27 cellular contexts compared by ENCODE assay signal in the genomic region with DNA sequence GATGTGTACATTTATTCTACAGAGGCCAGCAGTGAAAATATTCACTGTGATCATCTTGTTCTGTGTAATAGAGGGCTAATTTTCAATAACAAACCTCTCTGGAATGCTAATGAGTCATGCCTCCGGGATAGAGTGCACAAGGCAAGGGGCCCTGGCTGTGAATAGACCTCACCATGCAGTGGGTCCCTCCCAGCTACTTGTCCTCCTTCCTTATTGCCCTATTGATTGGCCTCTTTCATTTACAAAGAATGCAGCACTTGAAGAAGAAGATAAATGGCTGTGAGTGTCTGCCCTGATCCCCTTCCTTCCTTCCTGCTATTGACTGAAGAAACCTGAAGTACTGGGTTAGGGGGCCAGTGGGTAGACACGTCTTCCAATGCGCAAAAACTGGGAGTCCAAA.
DNase-seq lines count a peak whose midpoint lies in the region; ATAC-seq and TF ChIP-seq lines count a peak whose summit lies in the region.
"Had no signal": no experiment of that assay in that cellular context is flagged by ENCODE, and none has a peak within 500 bp of the region (broad histone marks: within the 10 kb centered on the region; RNA-seq: fewer than 3 reads in every experiment).

No MANE protein-coding gene starts in this region.

- no peak overlapping the region for H3K18ac ChIP-seq in neuronal stem cell (ENCODE audit: low read length)

- TF ChIP-seq POLR2A in esophagus muscularis mucosa (IDR thresholded peaks at IDR 0.05; ENCODE audit: low read depth) (no peak), erythroblast (IDR thresholded peaks at IDR 0.05; ENCODE audit: low read length) (no peak)

- H3K27ac Mint-ChIP-seq in natural killer cell: no peak overlapping the region
- H3K27ac Mint-ChIP-seq: activated CD4-positive, alpha-beta memory T cell treated with anti-CD3 and anti-CD28 coated beads, Interleukin-2, amount 10 ng/mL, durations not matched to agents 7 days and 5 days; activated naive CD8-positive, alpha-beta T cell treated with anti-CD3 and anti-CD28 coated beads, Interleukin-2, amount 10 ng/mL, durations not matched to agents 7 days and 5 days had no signal

- H3K36me3 ChIP-seq in esophagus muscularis mucosa (no peaks in the 10 kb centered on the region), neuronal stem cell (replicated peaks in 1 of 2; ENCODE audit: control insufficient read depth in 2 of 2, insufficient read depth in 2 of 2, low read length in 2 of 2) (no peaks in the 10 kb centered on the region)
- H3K36me3 ChIP-seq: heart left ventricle, left lung, upper lobe of left lung had no signal

- H3K9me3 ChIP-seq in esophagus muscularis mucosa (no peaks in the 10 kb centered on the region), neuronal stem cell (replicated peaks in 1 of 2; ENCODE audit: control insufficient read depth in 2 of 2, insufficient read depth in 1 of 2, low read depth in 1 of 2, low read length in 2 of 2) (no peaks in the 10 kb centered on the region)
- H3K9me3 ChIP-seq: heart left ventricle, left lung, psoas muscle, upper lobe of left lung had no signal

- no peaks in the 10 kb centered on the region for H3K27me3 Mint-ChIP-seq in natural killer cell (ENCODE audit: low read depth in 2 of 2)
- H3K27me3 Mint-ChIP-seq: activated CD4-positive, alpha-beta memory T cell treated with anti-CD3 and anti-CD28 coated beads, Interleukin-2, amount 10 ng/mL, durations not matched to agents 7 days and 5 days; activated naive CD8-positive, alpha-beta T cell treated with anti-CD3 and anti-CD28 coated beads, Interleukin-2, amount 10 ng/mL, durations not matched to agents 7 days and 5 days had no signal

- no peak overlapping the region for H3K4me3 Mint-ChIP-seq in natural killer cell
- H3K4me3 Mint-ChIP-seq: activated CD4-positive, alpha-beta memory T cell treated with anti-CD3 and anti-CD28 coated beads, Interleukin-2, amount 10 ng/mL, durations not matched to agents 7 days and 5 days; activated naive CD8-positive, alpha-beta T cell treated with anti-CD3 and anti-CD28 coated beads, Interleukin-2, amount 10 ng/mL, durations not matched to agents 7 days and 5 days had no signal

- no peak overlapping the region for H3K23ac ChIP-seq in neuronal stem cell (ENCODE audit: low read depth, low read length, poor library complexity)

- DNase-seq in ELF-1 (ENCODE audit: low read depth, low spot score): peak; percentile 2
- DNase-seq in RKO (ENCODE audit: low spot score): peak; percentile 12
- peak; percentile 81 for DNase-seq in esophagus muscularis mucosa (ENCODE audit: extremely low spot score)
- no peak for DNase-seq in neuronal stem cell (ENCODE audit: low spot score)
- DNase-seq in erythroblast (lab: John Stamatoyannopoulos, UW): no peak
- no peak for DNase-seq in posterior vena cava (ENCODE audit: low spot score)
- DNase-seq in natural killer cell: no peak
- no peak for DNase-seq in dorsolateral prefrontal cortex
- DNase-seq: activated CD4-positive, alpha-beta memory T cell treated with anti-CD3 and anti-CD28 coated beads, Interleukin-2, amount 10 ng/mL, durations not matched to agents 7 days and 5 days; activated CD4-positive, CD25-positive, alpha-beta regulatory T cell; activated naive CD8-positive, alpha-beta T cell treated with anti-CD3 and anti-CD28 coated beads, Interleukin-2, amount 10 ng/mL, durations not matched to agents 7 days and 5 days; COR-L47; effector CD4-positive, alpha-beta T cell; H7; heart left ventricle; Karpas-422; left lung; MV-4-11; NCI-H1694; NCI-H226; NCI-H774; psoas muscle; stimulated activated CD4-positive, alpha-beta T cell treated with anti-CD3 and anti-CD28 coated beads, Interleukin-1b, Interleukin-23, amount 100 ng/mL, for 48 hours; T1000; upper lobe of left lung had no signal

- H3K27me3 ChIP-seq in esophagus muscularis mucosa: peaks cover 0 to 6% (median 0%) of the 10 kb centered on the region in 4 donors
- H3K27me3 ChIP-seq in neuronal stem cell (ENCODE audit: control insufficient read depth in 3 of 3, insufficient read depth in 3 of 3, low read depth in 1 of 3, low read length in 3 of 3): peaks cover 0 to 12% (median 0%) of the 10 kb centered on the region in 3 experiments
- H3K27me3 ChIP-seq in dorsolateral prefrontal cortex: peaks cover 0 to 26% (median 0%) of the 10 kb centered on the region in 45 donors
- H3K27me3 ChIP-seq: heart left ventricle, left lung, upper lobe of left lung had no signal

- TF ChIP-seq CTCF in esophagus muscularis mucosa (IDR thresholded peaks at IDR 0.05): no peak
- TF ChIP-seq CTCF in natural killer cell (IDR thresholded peaks at IDR 0.05): no peak
- no peak for TF ChIP-seq CTCF in dorsolateral prefrontal cortex (IDR thresholded peaks at IDR 0.05 in 54 of 56, conservative IDR thresholded peaks at IDR 0.05 in 2 of 56; ENCODE audit: low read depth in 1 of 56, partially characterized antibody in 56 of 56)

- H2BK120ac ChIP-seq in neuronal stem cell (ENCODE audit: low read depth, low read length): no peak overlapping the region

- H3K27ac ChIP-seq in esophagus muscularis mucosa (replicated peaks in 1 of 4) (no peak overlapping the region), neuronal stem cell (replicated peaks; ENCODE audit: low read length) (peak overlapping the region; percentile 7), dorsolateral prefrontal cortex (no peak overlapping the region)
- H3K27ac ChIP-seq: epithelial cell of prostate, heart left ventricle, left lung, psoas muscle, upper lobe of left lung had no signal

- no peak for TF ChIP-seq EP300 in esophagus muscularis mucosa (IDR thresholded peaks at IDR 0.05)

- no peak overlapping the region for H2BK5ac ChIP-seq in neuronal stem cell (ENCODE audit: low read length)

- no peak overlapping the region for H3K14ac ChIP-seq in neuronal stem cell (ENCODE audit: low read length)

- no peaks in the 10 kb centered on the region for H3K4me1 ChIP-seq in esophagus muscularis mucosa
- peaks cover 0 to 12% of the 10 kb centered on the region in 2 donors for H3K4me1 ChIP-seq in neuronal stem cell (ENCODE audit: control insufficient read depth in 2 of 2, insufficient read depth in 1 of 2, low read depth in 1 of 2, low read length in 2 of 2)
- H3K4me1 ChIP-seq: heart left ventricle, left lung, psoas muscle, upper lobe of left lung had no signal

- H3K9me3 Mint-ChIP-seq in natural killer cell: peaks cover 0 to 7% of the 10 kb centered on the region in 2 donors
- H3K9me3 Mint-ChIP-seq: activated CD4-positive, alpha-beta memory T cell treated with anti-CD3 and anti-CD28 coated beads, Interleukin-2, amount 10 ng/mL, durations not matched to agents 7 days and 5 days; activated naive CD8-positive, alpha-beta T cell treated with anti-CD3 and anti-CD28 coated beads, Interleukin-2, amount 10 ng/mL, durations not matched to agents 7 days and 5 days had no signal

- H3K4me2 ChIP-seq in neuronal stem cell (ENCODE audit: insufficient read depth, low read length, poor library complexity, severe bottlenecking): no peak overlapping the region

- no peaks in the 10 kb centered on the region for H3K36me3 Mint-ChIP-seq in natural killer cell
- H3K36me3 Mint-ChIP-seq: activated naive CD8-positive, alpha-beta T cell treated with anti-CD3 and anti-CD28 coated beads, Interleukin-2, amount 10 ng/mL, durations not matched to agents 7 days and 5 days had no signal

- no peaks in the 10 kb centered on the region for H3K4me1 Mint-ChIP-seq in natural killer cell
- H3K4me1 Mint-ChIP-seq: activated CD4-positive, alpha-beta memory T cell treated with anti-CD3 and anti-CD28 coated beads, Interleukin-2, amount 10 ng/mL, durations not matched to agents 7 days and 5 days; activated naive CD8-positive, alpha-beta T cell treated with anti-CD3 and anti-CD28 coated beads, Interleukin-2, amount 10 ng/mL, durations not matched to agents 7 days and 5 days had no signal

- H3K9ac ChIP-seq in neuronal stem cell (ENCODE audit: low read depth, low read length, poor library complexity): no peak overlapping the region

- H3K4me3 ChIP-seq in esophagus muscularis mucosa (no peak overlapping the region), neuronal stem cell (ENCODE audit: low read length in 2 of 2) (no peak overlapping the region), dorsolateral prefrontal cortex (no peak overlapping the region)
- H3K4me3 ChIP-seq: GM12878, heart left ventricle, left lung, psoas muscle, upper lobe of left lung had no signal

- intact Hi-C loops in esophagus muscularis mucosa (cut with DNase I): no loop called here
- intact Hi-C loops in posterior vena cava (cut with DNase I): no loop called here
- intact Hi-C loops in natural killer cell (cut with micrococcal nuclease): no loop called here
- intact Hi-C loops in dorsolateral prefrontal cortex (cut with DNase I): no loop called here

- H3K4ac ChIP-seq in neuronal stem cell (ENCODE audit: low read length): no peak overlapping the region

- 66% methylated on average over 3 of the region's 3 CpGs for WGBS in esophagus muscularis mucosa
- WGBS in neuronal stem cell (ENCODE audit: extremely low coverage in 2 of 2, insufficient read length in 2 of 2, insufficient replicate concordance in 1 of 2), 2 donors: no CpG with 5 or more reads among the region's 3 CpGs

- no peak overlapping the region for H2AK5ac ChIP-seq in neuronal stem cell (ENCODE audit: low read depth, low read length)

- H2AFZ ChIP-seq in neuronal stem cell (ENCODE audit: low read length): no peak overlapping the region

- H4K8ac ChIP-seq in neuronal stem cell (ENCODE audit: low read depth, low read length): no peak overlapping the region

- no peak overlapping the region for H4K91ac ChIP-seq in neuronal stem cell (ENCODE audit: low read depth, low read length, poor library complexity)

- no peaks in the 10 kb centered on the region for H3K79me1 ChIP-seq in neuronal stem cell (ENCODE audit: low read depth, low read length)

- H2BK12ac ChIP-seq in neuronal stem cell (ENCODE audit: low read length): no peak overlapping the region

- ATAC-seq in natural killer cell: no peak
- ATAC-seq: GM12878, heart left ventricle, left lung, psoas muscle had no signal

- H2BK15ac ChIP-seq in neuronal stem cell (ENCODE audit: low read length): no peak overlapping the region

Comparison
In these comparisons a context has a peak if more than half of its experiments do, and no peak if none do; other contexts are left out.
1. DNase-seq: peak in ELF-1 (single experiment), RKO (single experiment) and esophagus muscularis mucosa (single experiment); none in neuronal stem cell (single experiment), erythroblast (0 of 2), posterior vena cava (single experiment), natural killer cell (single experiment) and dorsolateral prefrontal cortex (0 of 10).